ENCODE assay signal across 30 cellular contexts in genomic region chr7:145795132-145795531, GRCh38.
"Had no signal": no experiment of that assay in that cellular context is flagged by ENCODE, and none has a peak within 500 bp of the region (broad histone marks: within the 10 kb centered on the region; RNA-seq: fewer than 3 reads in every experiment).

No MANE protein-coding gene starts in this region.

- H3K4me3 Mint-ChIP-seq: dendritic cell treated with granulocyte-macrophage colony-stimulating factor and Interleukin-4, amounts not matched to agents 40 ng/mL and 50 ng/mL, for 4 days; effector memory CD8-positive, alpha-beta T cell; endodermal cell had no signal

- H3K27ac ChIP-seq: colonic mucosa, coronary artery, dorsolateral prefrontal cortex, epithelial cell of prostate, esophagus muscularis mucosa, esophagus squamous epithelium, foreskin keratinocyte, gastrocnemius medialis, gastroesophageal sphincter, heart left ventricle, heart right ventricle, hepatocyte had no signal

- H3K27me3 Mint-ChIP-seq: dendritic cell treated with granulocyte-macrophage colony-stimulating factor and Interleukin-4, amounts not matched to agents 40 ng/mL and 50 ng/mL, for 4 days; effector memory CD8-positive, alpha-beta T cell had no signal

- H2AFZ ChIP-seq: hepatocyte had no signal

- H3K27me3 ChIP-seq: colonic mucosa, esophagus muscularis mucosa, esophagus squamous epithelium, foreskin keratinocyte, gastrocnemius medialis, gastroesophageal sphincter, heart left ventricle, heart right ventricle, hepatocyte had no signal

- H3K4me3 ChIP-seq: colonic mucosa, coronary artery, dorsolateral prefrontal cortex, esophagus muscularis mucosa, esophagus squamous epithelium, gastrocnemius medialis, gastroesophageal sphincter, heart left ventricle, heart right ventricle, hepatocyte had no signal

- H3K4me1 Mint-ChIP-seq: endodermal cell had no signal

- H3K9me3 Mint-ChIP-seq: endodermal cell had no signal

- H3K9me3 ChIP-seq: colonic mucosa, esophagus muscularis mucosa, gastrocnemius medialis, gastroesophageal sphincter had no signal

- H3K79me2 ChIP-seq: hepatocyte had no signal

- FAIRE-seq: colon, endometrium, endothelial cell of umbilical vein, frontal cortex had no signal

- H3K27ac Mint-ChIP-seq: dendritic cell treated with granulocyte-macrophage colony-stimulating factor and Interleukin-4, amounts not matched to agents 40 ng/mL and 50 ng/mL, for 4 days; effector memory CD8-positive, alpha-beta T cell; endodermal cell had no signal

- H3K4me2 ChIP-seq: hepatocyte had no signal

- DNase-seq: colonic mucosa; cortex of kidney; dermis blood vessel endothelial cell; dorsolateral prefrontal cortex; effector CD4-positive, alpha-beta T cell; effector CD8-positive, alpha-beta T cell; effector memory CD4-positive, alpha-beta T cell; effector memory CD8-positive, alpha-beta T cell; endodermal cell; erythroblast; esophagus squamous epithelium; foreskin fibroblast; foreskin keratinocyte; foreskin melanocyte; gastrocnemius medialis; glutamatergic neuron; head of caudate nucleus; heart left ventricle; heart right ventricle had no signal

- ATAC-seq: effector memory CD8-positive, alpha-beta T cell; esophagus mucosa; foreskin keratinocyte; gastrocnemius medialis; gastroesophageal sphincter; heart left ventricle; heart right ventricle had no signal

- H3K36me3 ChIP-seq: colonic mucosa, esophagus muscularis mucosa, esophagus squamous epithelium, gastrocnemius medialis, gastroesophageal sphincter, heart left ventricle, heart right ventricle had no signal

- H3K4me1 ChIP-seq: colonic mucosa, esophagus muscularis mucosa, esophagus squamous epithelium, foreskin keratinocyte, gastrocnemius medialis, gastroesophageal sphincter, heart left ventricle, heart right ventricle had no signal
